Comparison of ENCODE assay signal across 18 cellular contexts in genomic region chr9:123380852-123381705, GRCh38. TPM values are rescaled to one million over a fixed set of nuclear protein-coding genes. Genes with fewer than 3 reads are reported as not detected.
DNase-seq lines count a peak whose midpoint lies in the region; ATAC-seq and TF ChIP-seq lines count a peak whose summit lies in the region.
"Had no signal": no experiment of that assay in that cellular context is flagged by ENCODE, and none has a peak within 500 bp of the region (broad histone marks: within the 10 kb centered on the region; RNA-seq: fewer than 3 reads in every experiment).

No MANE protein-coding gene starts in this region.

- ATAC-seq in RWPE2 (ENCODE audit: low read depth): no peak
- ATAC-seq in GM19452 (IDR thresholded peaks at IDR 0.05; ENCODE audit: unreplicated experiment): no peak
- ATAC-seq: A549 had no signal

- H3K27ac ChIP-seq in RWPE2 (ENCODE audit: poor library complexity, severe bottlenecking) (no peak overlapping the region), layer of hippocampus (ENCODE audit: low read depth, low read length) (peak overlapping the region; percentile 35), neural progenitor cell (no peak overlapping the region), endodermal cell (ENCODE audit: low read depth, low read length) (no peak overlapping the region), mesenchymal stem cell (ENCODE audit: low read length, poor library complexity, severe bottlenecking) (no peak overlapping the region)
- H3K27ac ChIP-seq: A549, C4-2B had no signal

- no peaks in the 10 kb centered on the region for H3K79me2 ChIP-seq in neural progenitor cell (ENCODE audit: low read depth)

- H3K4me3 ChIP-seq in RWPE2 (ENCODE audit: severe bottlenecking) (no peak overlapping the region), neural progenitor cell (no peak overlapping the region), endodermal cell (ENCODE audit: low read length) (no peak overlapping the region), mesenchymal stem cell (ENCODE audit: insufficient read depth in 1 of 2, low read depth in 1 of 2, low read length in 2 of 2) (no peak overlapping the region)
- H3K4me3 ChIP-seq: A549, HAP-1 had no signal

- no peak overlapping the region for H4K8ac ChIP-seq in mesenchymal stem cell (ENCODE audit: low read length)

- H3K18ac ChIP-seq in mesenchymal stem cell (ENCODE audit: low read depth in 1 of 2, low read length in 2 of 2): no peak overlapping the region

- no peak overlapping the region for H3K4ac ChIP-seq in mesenchymal stem cell (ENCODE audit: low read depth in 1 of 2, low read length in 2 of 2)

- WGBS in endodermal cell (ENCODE audit: insufficient coverage in 1 of 2, insufficient read length in 1 of 2), 2 experiments: 90 to 98% methylated on average over 11 to 28 of the region's 28 CpGs
- WGBS in mesenchymal stem cell: 90% methylated on average over 27 of the region's 28 CpGs

- no peaks in the 10 kb centered on the region for H3K27me3 ChIP-seq in RWPE2 (ENCODE audit: insufficient read depth, poor library complexity, severe bottlenecking)
- no peaks in the 10 kb centered on the region for H3K27me3 ChIP-seq in layer of hippocampus (ENCODE audit: control insufficient read depth, insufficient read depth, low read length)
- H3K27me3 ChIP-seq in neural progenitor cell: no peaks in the 10 kb centered on the region
- H3K27me3 ChIP-seq in endodermal cell (ENCODE audit: control insufficient read depth, insufficient read depth, low read length, poor library complexity, severe bottlenecking): no peaks in the 10 kb centered on the region
- H3K27me3 ChIP-seq in mesenchymal stem cell (ENCODE audit: control insufficient read depth in 1 of 2, insufficient read depth in 1 of 2, low read length in 2 of 2): peaks cover 0 to 24% of the 10 kb centered on the region in 2 experiments
- H3K27me3 ChIP-seq: BE2C had no signal

- no peaks in the 10 kb centered on the region for H3K9me3 ChIP-seq in RWPE2 (ENCODE audit: severe bottlenecking)
- no peaks in the 10 kb centered on the region for H3K9me3 ChIP-seq in neural progenitor cell (ENCODE audit: low read depth)
- no peaks in the 10 kb centered on the region for H3K9me3 ChIP-seq in endodermal cell (ENCODE audit: control insufficient read depth, low read length)
- no peaks in the 10 kb centered on the region for H3K9me3 ChIP-seq in mesenchymal stem cell (ENCODE audit: control insufficient read depth, low read length)
- H3K9me3 ChIP-seq: A549, BE2C, HAP-1 had no signal

- peak overlapping the region; percentile 34 to 93 (median 40) for H3K27ac Mint-ChIP-seq in brain
- H3K27ac Mint-ChIP-seq in neural progenitor cell: peak overlapping the region; percentile 88
- H3K27ac Mint-ChIP-seq in endodermal cell: no peak overlapping the region
- H3K27ac Mint-ChIP-seq: CD4-positive, alpha-beta memory T cell had no signal

- H3K14ac ChIP-seq in mesenchymal stem cell (ENCODE audit: low read length in 2 of 2): no peak overlapping the region

- no peak overlapping the region for H2AFZ ChIP-seq in neural progenitor cell (replicated peaks)
- H2AFZ ChIP-seq in mesenchymal stem cell (ENCODE audit: low read depth, low read length): no peak overlapping the region

- H3K36me3 Mint-ChIP-seq in brain (no peaks in the 10 kb centered on the region), neural progenitor cell (peaks cover 7% of the 10 kb centered on the region), endodermal cell (ENCODE audit: low read depth) (no peaks in the 10 kb centered on the region)

- H3K4me1 Mint-ChIP-seq in brain (peaks cover 33% of the 10 kb centered on the region), neural progenitor cell (peaks cover 51% of the 10 kb centered on the region), endodermal cell (no peaks in the 10 kb centered on the region)

- no peaks in the 10 kb centered on the region for H3K4me1 ChIP-seq in RWPE2 (ENCODE audit: insufficient read depth, poor library complexity, severe bottlenecking)
- no peaks in the 10 kb centered on the region for H3K4me1 ChIP-seq in neural progenitor cell
- H3K4me1 ChIP-seq in endodermal cell (ENCODE audit: control insufficient read depth, insufficient read depth, low read length): no peaks in the 10 kb centered on the region
- peaks cover 25% of the 10 kb centered on the region for H3K4me1 ChIP-seq in mesenchymal stem cell (ENCODE audit: control insufficient read depth, insufficient read depth, low read depth, low read length)
- H3K4me1 ChIP-seq: A549, HAP-1 had no signal

- no peaks in the 10 kb centered on the region for H3K27me3 Mint-ChIP-seq in brain
- peaks cover 26% of the 10 kb centered on the region for H3K27me3 Mint-ChIP-seq in neural progenitor cell (ENCODE audit: insufficient read depth, low read depth)
- H3K27me3 Mint-ChIP-seq in endodermal cell (ENCODE audit: insufficient read depth): peaks cover 2% of the 10 kb centered on the region
- H3K27me3 Mint-ChIP-seq: CD4-positive, alpha-beta memory T cell had no signal

- H3K9me3 Mint-ChIP-seq in brain (no peaks in the 10 kb centered on the region), neural progenitor cell (no peaks in the 10 kb centered on the region), endodermal cell (no peaks in the 10 kb centered on the region)
- H3K9me3 Mint-ChIP-seq: CD4-positive, alpha-beta memory T cell had no signal

- no peak overlapping the region for H3K4me3 Mint-ChIP-seq in brain
- H3K4me3 Mint-ChIP-seq in neural progenitor cell: peak overlapping the region; percentile 65
- H3K4me3 Mint-ChIP-seq in endodermal cell: no peak overlapping the region
- H3K4me3 Mint-ChIP-seq: CD4-positive, alpha-beta memory T cell had no signal

- H2BK12ac ChIP-seq in mesenchymal stem cell (ENCODE audit: low read length in 2 of 2): no peak overlapping the region

- H2AK5ac ChIP-seq in mesenchymal stem cell (ENCODE audit: low read length, severe bottlenecking): no peak overlapping the region

- no peaks in the 10 kb centered on the region for H3K79me1 ChIP-seq in mesenchymal stem cell (replicated peaks; ENCODE audit: low read length, poor library complexity, severe bottlenecking)

- no peak overlapping the region for H2BK120ac ChIP-seq in mesenchymal stem cell (ENCODE audit: low read depth, low read length)

- TF ChIP-seq CTCF in RWPE2 (IDR thresholded peaks at IDR 0.05; ENCODE audit: poor library complexity, severe bottlenecking) (no peak), brain (conservative IDR thresholded peaks at IDR 0.05) (no peak), neural progenitor cell (IDR thresholded peaks at IDR 0.05) (no peak), endodermal cell (conservative IDR thresholded peaks at IDR 0.05) (no peak)

- no peak overlapping the region for H3K23ac ChIP-seq in mesenchymal stem cell (ENCODE audit: low read length in 2 of 2)

- H3K9ac ChIP-seq in neural progenitor cell (no peak overlapping the region), endodermal cell (ENCODE audit: extremely low read depth, low read length, poor library complexity, severe bottlenecking) (no peak overlapping the region), mesenchymal stem cell (ENCODE audit: low read length) (no peak overlapping the region)

- no peak overlapping the region for H2BK15ac ChIP-seq in mesenchymal stem cell (ENCODE audit: low read depth, poor library complexity, severe bottlenecking)

- no peak overlapping the region for H2BK5ac ChIP-seq in mesenchymal stem cell (ENCODE audit: low read depth, low read length, poor library complexity, severe bottlenecking)

- no peaks in the 10 kb centered on the region for H3K36me3 ChIP-seq in RWPE2 (ENCODE audit: low read depth)
- H3K36me3 ChIP-seq in neural progenitor cell: no peaks in the 10 kb centered on the region
- no peaks in the 10 kb centered on the region for H3K36me3 ChIP-seq in endodermal cell (ENCODE audit: control insufficient read depth, insufficient read depth, low read length)
- H3K36me3 ChIP-seq in mesenchymal stem cell (ENCODE audit: control insufficient read depth in 1 of 2, insufficient read depth in 2 of 2, low read depth in 1 of 2, low read length in 2 of 2): peaks cover 0 to 6% of the 10 kb centered on the region in 2 experiments
- H3K36me3 ChIP-seq: BE2C, HAP-1 had no signal

- no peak overlapping the region for H4K91ac ChIP-seq in mesenchymal stem cell (ENCODE audit: low read length)

- peaks cover 17% of the 10 kb centered on the region for H3F3A ChIP-seq in neural progenitor cell (ENCODE audit: low read depth)

- no peak overlapping the region for H3K4me2 ChIP-seq in neural progenitor cell
- no peak overlapping the region for H3K4me2 ChIP-seq in mesenchymal stem cell (ENCODE audit: low read length, poor library complexity, severe bottlenecking)
- H3K4me2 ChIP-seq: A549 had no signal

- peaks cover 16% of the 10 kb centered on the region for H4K20me1 ChIP-seq in neural progenitor cell (ENCODE audit: low read depth)

- DNase-seq in RWPE2 (ENCODE audit: low spot score) (peak; percentile 55), neural progenitor cell (ENCODE audit: low spot score) (no peak), endodermal cell (no peak), HT-29 (ENCODE audit: low spot score) (no peak), mesenchymal stem cell (no peak)
- DNase-seq: BE2C, DMS153, DND-41, GDM1 had no signal

RNA-seq across cellular contexts. Expression of gene CRB2, which starts 25.1 kb away (rescaled TPM):
- 6.4 TPM for polyA plus RNA-seq in brain (ENCODE audit: insufficient read depth, low read depth, low replicate concordance)
- total RNA-seq in neural progenitor cell (ENCODE audit: low replicate concordance) (18.5 and 70.7 TPM in 2 replicates), endodermal cell (1 to 10 TPM in 1 of 2 donors, under 1 TPM in 1; 0.75 to 2.0 TPM)
- 92.5 TPM for polyA plus RNA-seq in endodermal cell (2013, experiment 1 of 2)
- polyA plus RNA-seq in endodermal cell (2013, experiment 2 of 2): 79.0 TPM
- 0.78 and 0.94 TPM in 2 replicates for total RNA-seq in HT-29 (2014; rRNA removed; shearing (Covaris generic))
- 0.11 TPM for polyA plus RNA-seq in mesenchymal stem cell (2013, experiment 1 of 2)
- polyA plus RNA-seq in mesenchymal stem cell (2013, experiment 2 of 2): 0.10 TPM
- total RNA-seq: CD4-positive, alpha-beta memory T cell; HT1080 had no signal
- polyA plus RNA-seq: AG04450; CD4-positive, alpha-beta memory T cell had no signal
